17 cellular contexts compared by ENCODE assay signal in the genomic region with DNA sequence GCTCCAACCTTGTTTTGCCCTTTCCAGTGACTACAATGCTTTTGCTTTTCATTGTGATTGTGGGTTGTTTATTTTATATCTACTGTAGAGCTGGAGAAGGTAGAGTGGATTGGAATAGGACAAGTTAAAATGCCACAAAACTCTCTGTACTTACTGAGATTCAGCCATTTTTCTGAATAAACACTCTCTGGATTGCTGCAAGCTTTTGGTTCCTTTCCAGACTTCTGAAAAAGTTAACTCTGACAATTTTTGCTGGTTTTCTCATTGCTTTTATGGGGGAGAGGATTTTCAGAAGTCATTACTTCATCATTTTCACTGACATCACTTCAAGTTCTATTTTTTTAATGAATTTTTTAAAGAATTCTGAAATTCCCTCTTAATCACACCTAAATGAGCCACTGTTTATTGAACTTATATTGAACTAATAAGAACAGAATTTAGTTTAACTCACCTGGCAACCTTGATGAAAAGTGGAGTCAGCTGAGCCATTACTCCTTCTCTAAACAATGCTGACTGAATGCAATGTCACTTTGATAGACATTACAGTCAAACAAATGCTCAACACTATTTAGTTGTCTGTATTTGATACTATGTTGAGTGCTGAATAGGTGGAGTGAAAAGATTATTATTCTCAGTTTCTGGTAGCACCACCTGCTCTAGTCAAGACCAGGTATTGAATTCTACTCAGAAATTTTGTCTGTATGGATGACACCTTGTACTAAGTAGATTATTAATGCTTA.
DNase-seq lines count a peak whose midpoint lies in the region; ATAC-seq and TF ChIP-seq lines count a peak whose summit lies in the region.
"Had no signal": no experiment of that assay in that cellular context is flagged by ENCODE, and none has a peak within 500 bp of the region (broad histone marks: within the 10 kb centered on the region; RNA-seq: fewer than 3 reads in every experiment).

No MANE protein-coding gene starts in this region.

- H3K36me3 ChIP-seq in neural cell (ENCODE audit: insufficient read depth, low read length) (no peaks in the 10 kb centered on the region), ovary (no peaks in the 10 kb centered on the region)
- H3K36me3 ChIP-seq: BLaER1 had no signal

- no peak overlapping the region for H3K4me3 Mint-ChIP-seq in activated CD4-positive, alpha-beta T cell treated with anti-CD3 and anti-CD28 coated beads, Interleukin-2, amount 10 ng/mL, durations not matched to agents 24 days and 14 days
- H3K4me3 Mint-ChIP-seq: CD14-positive monocyte; CD4-positive, alpha-beta memory T cell; GM23338; HFFc6 had no signal

- H3K9me3 ChIP-seq in neural cell (ENCODE audit: low read length) (peaks cover 5% of the 10 kb centered on the region), ovary (no peaks in the 10 kb centered on the region)

- DNase-seq in activated CD4-positive, alpha-beta T cell treated with anti-CD3 and anti-CD28 coated beads, Interleukin-2, amount 10 ng/mL, durations not matched to agents 24 days and 14 days = peak; percentile 11
- DNase-seq in activated CD4-positive, alpha-beta T cell treated with anti-CD3 and anti-CD28 coated beads, Interleukin-2, amount 50 U/mL, for 48 hours = no peak
- DNase-seq in choroid plexus epithelial cell (ENCODE audit: low read depth) (peak; percentile 35), cardiac septum (ENCODE audit: low spot score) (no peak), ovary (no peak)
- DNase-seq: 8988T; CD4-positive, alpha-beta memory T cell; DMS153; DMS79; GDM1; HCEC 1CT; HFFc6 had no signal

- H3F3A ChIP-seq in neural cell (ENCODE audit: insufficient read depth, low read length, poor library complexity, severe bottlenecking) = no peaks in the 10 kb centered on the region

- peaks cover 4% of the 10 kb centered on the region for H3K36me3 Mint-ChIP-seq in activated CD4-positive, alpha-beta T cell treated with anti-CD3 and anti-CD28 coated beads, Interleukin-2, amount 10 ng/mL, durations not matched to agents 24 days and 14 days (ENCODE audit: low read depth)

- no peak for TF ChIP-seq POLR2A in ovary (IDR thresholded peaks at IDR 0.05)

- no peaks in the 10 kb centered on the region for H3K4me1 ChIP-seq in ovary (ENCODE audit: insufficient read depth)
- H3K4me1 ChIP-seq: BLaER1 had no signal

- H3K4me3 ChIP-seq in choroid plexus epithelial cell (ENCODE audit: low read depth, low read length) = no peak overlapping the region
- no peak overlapping the region for H3K4me3 ChIP-seq in neural cell (ENCODE audit: low read length)
- no peak overlapping the region for H3K4me3 ChIP-seq in ovary
- H3K4me3 ChIP-seq: BLaER1, GM23338 had no signal

- no peak overlapping the region for H3K4me2 ChIP-seq in neural cell (ENCODE audit: low read length)
- H3K4me2 ChIP-seq: BLaER1, GM23338 had no signal

- no peak for TF ChIP-seq CTCF in choroid plexus epithelial cell (conservative IDR thresholded peaks at IDR 0.05; ENCODE audit: low read depth, low read length)
- no peak for TF ChIP-seq CTCF in neural cell (IDR thresholded peaks at IDR 0.05; ENCODE audit: poor library complexity, severe bottlenecking)
- no peak for TF ChIP-seq CTCF in ovary (IDR thresholded peaks at IDR 0.05)

- intact Hi-C loops in activated CD4-positive, alpha-beta T cell treated with anti-CD3 and anti-CD28 coated beads, Interleukin-2, amount 10 ng/mL, durations not matched to agents 24 days and 14 days (cut with micrococcal nuclease) = no loop called here
- intact Hi-C loops in cardiac septum (cut with DNase I) = no loop called here
- intact Hi-C loops in ovary (cut with DNase I) = loop anchor here in 1 of 4 donors (10.0 kb wide), 1 partner anchor 565 kb away; no protein-coding TSS in a partner anchor

- no peak overlapping the region for H2AFZ ChIP-seq in neural cell (ENCODE audit: low read depth, low read length)
- H2AFZ ChIP-seq: GM23338 had no signal

- H3K27me3 Mint-ChIP-seq in activated CD4-positive, alpha-beta T cell treated with anti-CD3 and anti-CD28 coated beads, Interleukin-2, amount 10 ng/mL, durations not matched to agents 24 days and 14 days = peaks cover 9% of the 10 kb centered on the region

- no peak overlapping the region for H3K9ac ChIP-seq in neural cell (ENCODE audit: low read length)
- H3K9ac ChIP-seq: BLaER1 had no signal

- H3K27ac Mint-ChIP-seq in activated CD4-positive, alpha-beta T cell treated with anti-CD3 and anti-CD28 coated beads, Interleukin-2, amount 10 ng/mL, durations not matched to agents 24 days and 14 days = no peak overlapping the region
- H3K27ac Mint-ChIP-seq: CD14-positive monocyte; CD4-positive, alpha-beta memory T cell; GM23338; HFFc6 had no signal

- H3K27me3 ChIP-seq in neural cell (ENCODE audit: insufficient read depth, low read depth, low read length) (no peaks in the 10 kb centered on the region), ovary (no peaks in the 10 kb centered on the region)
- H3K27me3 ChIP-seq: BLaER1 had no signal

- TF ChIP-seq RAD21 in neural cell (conservative IDR thresholded peaks at IDR 0.05) = no peak

- ATAC-seq in HG02798 (IDR thresholded peaks at IDR 0.05; ENCODE audit: poor library complexity, unreplicated experiment) = no peak
- ATAC-seq: GM23338 had no signal

- peak; percentile 98 for TF ChIP-seq EP300 in neural cell (conservative IDR thresholded peaks at IDR 0.05; ENCODE audit: poor library complexity, severe bottlenecking)
- TF ChIP-seq EP300 in ovary (IDR thresholded peaks at IDR 0.05) = no peak

- H3K27ac ChIP-seq in neural cell (ENCODE audit: low read length) = no peak overlapping the region
- no peak overlapping the region for H3K27ac ChIP-seq in ovary
- H3K27ac ChIP-seq: BLaER1 had no signal

- H3K9me3 Mint-ChIP-seq in activated CD4-positive, alpha-beta T cell treated with anti-CD3 and anti-CD28 coated beads, Interleukin-2, amount 10 ng/mL, durations not matched to agents 24 days and 14 days = peaks cover 23% of the 10 kb centered on the region

- H3K4me1 Mint-ChIP-seq in activated CD4-positive, alpha-beta T cell treated with anti-CD3 and anti-CD28 coated beads, Interleukin-2, amount 10 ng/mL, durations not matched to agents 24 days and 14 days = peaks cover 3% of the 10 kb centered on the region
- H3K4me1 Mint-ChIP-seq: CD14-positive monocyte had no signal

- no peaks in the 10 kb centered on the region for H3K79me2 ChIP-seq in neural cell (replicated peaks; ENCODE audit: insufficient read depth, low read length)

- no peaks in the 10 kb centered on the region for H3K9me2 ChIP-seq in neural cell (ENCODE audit: insufficient read depth, low read length)

- no peaks in the 10 kb centered on the region for H4K20me1 ChIP-seq in neural cell (ENCODE audit: insufficient read depth)
- H4K20me1 ChIP-seq: BLaER1 had no signal

TF ChIP-seq in neural cell, 6 proteins besides CTCF, POLR2A, EP300 and RAD21:
- peak; percentile 94 for TF ChIP-seq POLR2AphosphoS5 (IDR thresholded peaks at IDR 0.05)
- TF ChIP-seq, protein P1, sequence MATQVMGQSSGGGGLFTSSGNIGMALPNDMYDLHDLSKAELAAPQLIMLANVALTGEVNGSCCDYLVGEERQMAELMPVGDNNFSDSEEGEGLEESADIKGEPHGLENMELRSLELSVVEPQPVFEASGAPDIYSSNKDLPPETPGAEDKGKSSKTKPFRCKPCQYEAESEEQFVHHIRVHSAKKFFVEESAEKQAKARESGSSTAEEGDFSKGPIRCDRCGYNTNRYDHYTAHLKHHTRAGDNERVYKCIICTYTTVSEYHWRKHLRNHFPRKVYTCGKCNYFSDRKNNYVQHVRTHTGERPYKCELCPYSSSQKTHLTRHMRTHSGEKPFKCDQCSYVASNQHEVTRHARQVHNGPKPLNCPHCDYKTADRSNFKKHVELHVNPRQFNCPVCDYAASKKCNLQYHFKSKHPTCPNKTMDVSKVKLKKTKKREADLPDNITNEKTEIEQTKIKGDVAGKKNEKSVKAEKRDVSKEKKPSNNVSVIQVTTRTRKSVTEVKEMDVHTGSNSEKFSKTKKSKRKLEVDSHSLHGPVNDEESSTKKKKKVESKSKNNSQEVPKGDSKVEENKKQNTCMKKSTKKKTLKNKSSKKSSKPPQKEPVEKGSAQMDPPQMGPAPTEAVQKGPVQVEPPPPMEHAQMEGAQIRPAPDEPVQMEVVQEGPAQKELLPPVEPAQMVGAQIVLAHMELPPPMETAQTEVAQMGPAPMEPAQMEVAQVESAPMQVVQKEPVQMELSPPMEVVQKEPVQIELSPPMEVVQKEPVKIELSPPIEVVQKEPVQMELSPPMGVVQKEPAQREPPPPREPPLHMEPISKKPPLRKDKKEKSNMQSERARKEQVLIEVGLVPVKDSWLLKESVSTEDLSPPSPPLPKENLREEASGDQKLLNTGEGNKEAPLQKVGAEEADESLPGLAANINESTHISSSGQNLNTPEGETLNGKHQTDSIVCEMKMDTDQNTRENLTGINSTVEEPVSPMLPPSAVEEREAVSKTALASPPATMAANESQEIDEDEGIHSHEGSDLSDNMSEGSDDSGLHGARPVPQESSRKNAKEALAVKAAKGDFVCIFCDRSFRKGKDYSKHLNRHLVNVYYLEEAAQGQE (IDR thresholded peaks at IDR 0.05; ENCODE audit: borderline replicate concordance) = no peak

Comparison
In these comparisons a context has a peak if more than half of its experiments do, and no peak if none do; other contexts are left out.
1. DNase-seq: peak in activated CD4-positive, alpha-beta T cell treated with anti-CD3 and anti-CD28 coated beads, Interleukin-2, amount 10 ng/mL, durations not matched to agents 24 days and 14 days (single experiment) and choroid plexus epithelial cell (single experiment); none in activated CD4-positive, alpha-beta T cell treated with anti-CD3 and anti-CD28 coated beads, Interleukin-2, amount 50 U/mL, for 48 hours (0 of 2), cardiac septum (single experiment) and ovary (0 of 5).